2 cellular contexts compared by ENCODE assay signal in genomic region chr3:104916971-104917370, GRCh38.
TF ChIP-seq lines count a peak whose summit lies in the region.

No MANE protein-coding gene starts in this region.

TF ChIP-seq in SK-N-SH, 30 proteins besides CTCF, POLR2A, EP300 and RAD21 (continued from another document):
- TF ChIP-seq PBX3 (IDR thresholded peaks at IDR 0.05) (no peak), FOSL2 (IDR thresholded peaks at IDR 0.05; ENCODE audit: borderline replicate concordance, low read depth) (no peak), TEAD4 (IDR thresholded peaks at IDR 0.05; ENCODE audit: borderline replicate concordance, insufficient read depth) (no peak), TAF1 (IDR thresholded peaks at IDR 0.05; ENCODE audit: borderline replicate concordance, low read depth, low read length) (no peak), RFX5 (IDR thresholded peaks at IDR 0.05; ENCODE audit: low read length) (no peak), MEF2A (IDR thresholded peaks at IDR 0.05; ENCODE audit: borderline replicate concordance, low read depth) (no peak), GATA2 (CRISPR knock-in tag; IDR thresholded peaks at IDR 0.05) (no peak), GABPA (IDR thresholded peaks at IDR 0.05; ENCODE audit: low read depth) (no peak), SMC3 (IDR thresholded peaks at IDR 0.05; ENCODE audit: low read depth, low read length) (no peak), FOXJ3 (CRISPR knock-in tag; IDR thresholded peaks at IDR 0.05) (no peak), RXRA (IDR thresholded peaks at IDR 0.05; ENCODE audit: borderline replicate concordance, low read depth) (no peak), USF1 (IDR thresholded peaks at IDR 0.05; ENCODE audit: borderline replicate concordance, low read depth) (no peak)

TF ChIP-seq in SK-N-SH treated with all-trans-retinoic acid at 6 μM for 48 hours, 23 proteins besides CTCF, POLR2A, EP300 and RAD21 (continued from another document):
- TF ChIP-seq PATZ1 (CRISPR knock-in tag; IDR thresholded peaks at IDR 0.05; ENCODE audit: borderline replicate concordance) (no peak), ZNF8 (CRISPR knock-in tag; IDR thresholded peaks at IDR 0.05) (no peak)
